18 cellular contexts compared by ENCODE assay signal in the genomic region with DNA sequence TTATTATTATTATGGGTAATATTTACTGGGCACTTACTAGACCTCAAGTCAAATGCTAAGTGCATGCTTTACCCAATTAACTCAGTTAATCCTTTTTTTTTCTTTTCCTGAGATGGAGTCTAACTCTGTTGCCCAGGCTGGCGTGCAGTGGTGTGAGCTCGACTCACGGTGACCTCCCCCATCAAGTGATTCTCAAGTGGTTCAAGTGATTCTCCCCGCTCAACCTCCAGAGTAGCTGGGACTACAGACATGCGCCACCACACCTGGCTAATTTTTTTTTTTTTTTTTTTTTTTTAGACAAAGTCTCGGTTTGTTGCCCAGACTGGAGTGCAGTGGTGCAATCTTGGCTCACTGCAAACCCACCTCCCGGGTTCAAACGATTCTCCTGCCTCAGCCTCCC.
"Had no signal": no experiment of that assay in that cellular context is flagged by ENCODE, and none has a peak within 500 bp of the region (broad histone marks: within the 10 kb centered on the region; RNA-seq: fewer than 3 reads in every experiment).

No MANE protein-coding gene starts in this region.

- FAIRE-seq: colon, endothelial cell of umbilical vein, frontal cortex, kidney had no signal

- DNase-seq: dermis blood vessel endothelial cell; dorsolateral prefrontal cortex; effector CD4-positive, alpha-beta T cell; effector memory CD4-positive, alpha-beta T cell; foreskin keratinocyte; hypothalamus; immature natural killer cell; kidney; kidney glomerular epithelial cell; left colon; left ventricle myocardium superior; lower lobe of right lung; mesenchymal stem cell; mucosa of descending colon; naive B cell had no signal
